8 cellular contexts compared by ENCODE assay signal in the genomic region with DNA sequence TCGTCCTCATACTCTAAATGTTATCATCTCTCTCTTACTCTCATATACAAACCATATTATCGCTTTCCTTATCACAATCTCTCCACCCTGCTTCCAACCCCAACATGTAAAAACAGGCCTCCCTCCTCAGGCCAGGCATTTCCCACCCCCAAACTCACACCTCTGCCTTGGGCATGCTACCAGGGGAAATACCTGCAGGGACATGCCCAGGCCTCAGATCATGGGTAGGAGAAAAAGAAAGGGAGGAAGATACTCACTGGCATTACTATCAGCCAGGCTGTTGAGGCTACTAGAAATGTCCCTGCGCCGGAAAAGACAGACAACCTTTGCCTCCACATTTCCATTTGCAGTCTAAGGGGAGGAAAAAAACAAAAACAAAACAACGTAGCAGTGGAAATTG. TPM values are rescaled to one million over a fixed set of nuclear protein-coding genes. Genes with fewer than 3 reads are reported as not detected.
A peak's percentile ranks its signal among the peaks of the same experiment; 100 is the strongest.
DNase-seq lines count a peak whose midpoint lies in the region; ATAC-seq and TF ChIP-seq lines count a peak whose summit lies in the region.

No MANE protein-coding gene starts in this region.

- H2BK15ac ChIP-seq in neuronal stem cell (ENCODE audit: low read length), result no peak overlapping the region

- H3K27ac ChIP-seq in heart right ventricle (peak overlapping the region; percentile 1 to 99 (median 97)), neuronal stem cell (replicated peaks; ENCODE audit: low read length) (no peak overlapping the region)

- ATAC-seq in heart right ventricle (no peak), left cardiac atrium (no peak), memory B cell (ENCODE audit: low read depth) (no peak), GM19467 (IDR thresholded peaks at IDR 0.05; ENCODE audit: unreplicated experiment) (no peak), GM19452 (IDR thresholded peaks at IDR 0.05; ENCODE audit: unreplicated experiment) (no peak)

- no peak overlapping the region for H2BK120ac ChIP-seq in neuronal stem cell (ENCODE audit: low read depth, low read length)

- H4K8ac ChIP-seq in neuronal stem cell (ENCODE audit: low read depth, low read length), result no peak overlapping the region

- peaks cover 8% of the 10 kb centered on the region for H3K79me1 ChIP-seq in neuronal stem cell (ENCODE audit: low read depth, low read length)

- no peak overlapping the region for H2BK12ac ChIP-seq in neuronal stem cell (ENCODE audit: low read length)

- H2AK5ac ChIP-seq in neuronal stem cell (ENCODE audit: low read depth, low read length), result no peak overlapping the region

- DNase-seq in heart right ventricle (no peak), left cardiac atrium (no peak), memory B cell (ENCODE audit: low spot score in 2 of 2) (no peak), ureter (ENCODE audit: low spot score) (peak; percentile 79), neuronal stem cell (ENCODE audit: low spot score) (no peak)

- H3K14ac ChIP-seq in neuronal stem cell (ENCODE audit: low read length), result no peak overlapping the region

- H3K4ac ChIP-seq in neuronal stem cell (ENCODE audit: low read length), result no peak overlapping the region

- no peak overlapping the region for H3K9ac ChIP-seq in neuronal stem cell (ENCODE audit: low read depth, low read length, poor library complexity)

- H3K18ac ChIP-seq in neuronal stem cell (ENCODE audit: low read length), result no peak overlapping the region

- no peak overlapping the region for H2BK5ac ChIP-seq in neuronal stem cell (ENCODE audit: low read length)

- no peak overlapping the region for H3K23ac ChIP-seq in neuronal stem cell (ENCODE audit: low read depth, low read length, poor library complexity)

- H3K27ac Mint-ChIP-seq in brain, result peak overlapping the region; percentile 94 to 99 (median 97)
- peak overlapping the region; percentile 80 for H3K27ac Mint-ChIP-seq in memory B cell

- peaks cover 51% of the 10 kb centered on the region for H3K36me3 Mint-ChIP-seq in brain
- peaks cover 41% of the 10 kb centered on the region for H3K36me3 Mint-ChIP-seq in memory B cell

- intact Hi-C loops in heart right ventricle (cut with DNase I), result loop anchor here in 3 of 10 donors (5.0 to 10.0 kb wide), 3 partner anchors 67 to 235 kb away; partner anchors contain the start of genes C11orf98 (in 2 of the 3), CSKMT (in 2 of the 3), STX5 (in 1 of the 3) and TEX54 (in 1 of the 3)
- intact Hi-C loops in left cardiac atrium (cut with DNase I), result loop anchor here in 1 of 2 donors (10.0 kb wide), 1 partner anchor 255 kb away; no protein-coding TSS in a partner anchor

- TF ChIP-seq CTCF in heart right ventricle (IDR thresholded peaks at IDR 0.05) (no peak), brain (conservative IDR thresholded peaks at IDR 0.05) (no peak)

- peaks cover 50% of the 10 kb centered on the region for H3K4me1 Mint-ChIP-seq in brain
- H3K4me1 Mint-ChIP-seq in memory B cell, result peaks cover 37% of the 10 kb centered on the region

- H2AFZ ChIP-seq in neuronal stem cell (ENCODE audit: low read length), result no peak overlapping the region

- H3K9me3 ChIP-seq in heart right ventricle (no peaks in the 10 kb centered on the region), neuronal stem cell (replicated peaks in 1 of 2; ENCODE audit: control insufficient read depth in 2 of 2, insufficient read depth in 1 of 2, low read depth in 1 of 2, low read length in 2 of 2) (no peaks in the 10 kb centered on the region)

- H3K36me3 ChIP-seq in heart right ventricle, result peaks cover 0 to 60% (median 32%) of the 10 kb centered on the region in 9 donors
- H3K36me3 ChIP-seq in neuronal stem cell (replicated peaks in 1 of 2; ENCODE audit: control insufficient read depth in 2 of 2, insufficient read depth in 2 of 2, low read length in 2 of 2), result peaks cover 39 to 57% of the 10 kb centered on the region in 2 donors

- H3K27me3 ChIP-seq in heart right ventricle, result no peaks in the 10 kb centered on the region
- H3K27me3 ChIP-seq in neuronal stem cell (ENCODE audit: control insufficient read depth in 3 of 3, insufficient read depth in 3 of 3, low read depth in 1 of 3, low read length in 3 of 3), result peaks cover 0 to 17% (median 0%) of the 10 kb centered on the region in 3 experiments

- H3K4me2 ChIP-seq in neuronal stem cell (ENCODE audit: insufficient read depth, low read length, poor library complexity, severe bottlenecking), result no peak overlapping the region

- H3K27me3 Mint-ChIP-seq in brain (peaks cover 20% of the 10 kb centered on the region), memory B cell (no peaks in the 10 kb centered on the region)

- H4K91ac ChIP-seq in neuronal stem cell (ENCODE audit: low read depth, low read length, poor library complexity), result no peak overlapping the region

- H3K9me3 Mint-ChIP-seq in brain, result peaks cover 0 to 3% (median 0%) of the 10 kb centered on the region in 5 experiments
- no peaks in the 10 kb centered on the region for H3K9me3 Mint-ChIP-seq in memory B cell

- WGBS in heart right ventricle, 2 donors, result 45 to 56% methylated on average over 5 of the region's 5 CpGs
- WGBS in neuronal stem cell (ENCODE audit: extremely low coverage in 2 of 2, insufficient read length in 2 of 2, insufficient replicate concordance in 1 of 2), 2 donors, result 100% methylated on average over 1 to 2 of the region's 5 CpGs

- H3K4me3 Mint-ChIP-seq in brain (peak overlapping the region; percentile 90 to 97 (median 93)), memory B cell (peak overlapping the region; percentile 94)

- H3K4me1 ChIP-seq in heart right ventricle, result peaks cover 17 to 48% (median 43%) of the 10 kb centered on the region in 9 donors
- peaks cover 12 to 32% of the 10 kb centered on the region in 2 donors for H3K4me1 ChIP-seq in neuronal stem cell (ENCODE audit: control insufficient read depth in 2 of 2, insufficient read depth in 1 of 2, low read depth in 1 of 2, low read length in 2 of 2)

- H3K4me3 ChIP-seq in heart right ventricle (peak overlapping the region in 9 of 10 donors; percentile 73 to 100 (median 97)), neuronal stem cell (ENCODE audit: low read length in 2 of 2) (peak overlapping the region in 1 of 2 donors; percentile 84)

RNA-seq across cellular contexts. Expression of gene MTA2, which starts 1.8 kb away (rescaled TPM):
- total RNA-seq in heart right ventricle (10 to 100 TPM; 25.0 to 45.3 (median 29.8) TPM), left cardiac atrium (10 to 100 TPM; 38.1 to 60.6 TPM), ureter (128 TPM)
- polyA plus RNA-seq in heart right ventricle (10 to 100 TPM; 22.1 to 35.3 TPM), brain (ENCODE audit: insufficient read depth, low read depth, low replicate concordance) (111 TPM)
- 61.4 TPM for polyA plus RNA-seq in neuronal stem cell (2013, experiment 1 of 2)
- 60.5 TPM for polyA plus RNA-seq in neuronal stem cell (2013, experiment 2 of 2)

RNA-seq across cellular contexts. Expression of gene TUT1, which starts 8.6 kb away (rescaled TPM):
- 10 to 100 TPM in 8 of 10 donors, 1 to 10 TPM in 2; 8.2 to 17.9 (median 12.3) TPM for total RNA-seq in heart right ventricle
- 10 to 100 TPM in 1 of 2 donors, 1 to 10 TPM in 1; 9.3 to 19.2 TPM for polyA plus RNA-seq in heart right ventricle
- total RNA-seq in left cardiac atrium, result 10 to 100 TPM in 1 of 2 donors, 1 to 10 TPM in 1; 9.6 to 11.5 TPM
- polyA plus RNA-seq in brain (ENCODE audit: insufficient read depth, low read depth, low replicate concordance), result 28.4 TPM
- total RNA-seq in ureter, result 30.4 TPM
- 14.3 TPM for polyA plus RNA-seq in neuronal stem cell (2013, experiment 1 of 2)
- 14.6 TPM for polyA plus RNA-seq in neuronal stem cell (2013, experiment 2 of 2)

RNA-seq across cellular contexts. Expression of gene EML3, which starts 12.7 kb away (rescaled TPM):
- total RNA-seq in heart right ventricle (10 to 100 TPM in 8 of 10 donors, 1 to 10 TPM in 2; 7.7 to 27.2 (median 15.2) TPM), left cardiac atrium (10 to 100 TPM; 29.1 to 46.8 TPM), ureter (83.2 TPM)
- polyA plus RNA-seq in heart right ventricle (10 to 100 TPM; 18.9 to 50.4 TPM), brain (ENCODE audit: insufficient read depth, low read depth, low replicate concordance) (23.3 TPM)
- 22.2 TPM for polyA plus RNA-seq in neuronal stem cell (2013, experiment 1 of 2)
- polyA plus RNA-seq in neuronal stem cell (2013, experiment 2 of 2), result 21.7 TPM

RNA-seq across cellular contexts. Expression of gene ROM1, which starts 13.1 kb away (rescaled TPM):
- total RNA-seq in heart right ventricle (1 to 10 TPM in 8 of 10 donors, under 1 TPM in 2; 0.81 to 4.4 (median 1.8) TPM), left cardiac atrium (1 to 10 TPM; 3.7 to 3.8 TPM), ureter (5.4 TPM)
- polyA plus RNA-seq in heart right ventricle (1 to 10 TPM; 5.3 to 6.6 TPM), brain (ENCODE audit: insufficient read depth, low read depth, low replicate concordance) (24.3 TPM)
- 0.95 TPM for polyA plus RNA-seq in neuronal stem cell (2013, experiment 1 of 2)
- polyA plus RNA-seq in neuronal stem cell (2013, experiment 2 of 2), result 0.58 TPM

RNA-seq across cellular contexts. Expression of gene B3GAT3, which starts 21.9 kb away (rescaled TPM):
- total RNA-seq in heart right ventricle (10 to 100 TPM in 7 of 10 donors, 1 to 10 TPM in 3; 6.8 to 20.7 (median 10.6) TPM), left cardiac atrium (10 to 100 TPM; 20.5 to 22.4 TPM), ureter (50.7 TPM)
- polyA plus RNA-seq in heart right ventricle (10 to 100 TPM; 29.5 to 41.2 TPM), brain (ENCODE audit: insufficient read depth, low read depth, low replicate concordance) (65.0 TPM)
- polyA plus RNA-seq in neuronal stem cell (2013, experiment 1 of 2), result 30.5 TPM
- 30.4 TPM for polyA plus RNA-seq in neuronal stem cell (2013, experiment 2 of 2)
